In genomic region chr18:42654561-42654960, GRCh38 we compare ENCODE assay signal across 26 cellular contexts.
A peak's percentile ranks its signal among the peaks of the same experiment; 100 is the strongest.
DNase-seq lines count a peak whose midpoint lies in the region; ATAC-seq lines count a peak whose summit lies in the region.
"Had no signal": no experiment of that assay in that cellular context is flagged by ENCODE, and none has a peak within 500 bp of the region (broad histone marks: within the 10 kb centered on the region; RNA-seq: fewer than 3 reads in every experiment).

No MANE protein-coding gene starts in this region.

- H3K4me1 Mint-ChIP-seq in activated naive CD8-positive, alpha-beta T cell treated with anti-CD3 and anti-CD28 coated beads for 36 hours: no peaks in the 10 kb centered on the region
- H3K4me1 Mint-ChIP-seq: activated CD4-positive, alpha-beta T cell treated with anti-CD3 and anti-CD28 coated beads for 36 hours; activated naive CD4-positive, alpha-beta T cell treated with anti-CD3 and anti-CD28 coated beads, Interleukin-2, amount 50 U/mL, for 24 hours had no signal

- H3K4me3 Mint-ChIP-seq in activated naive CD8-positive, alpha-beta T cell treated with anti-CD3 and anti-CD28 coated beads for 36 hours: no peak overlapping the region
- H3K4me3 Mint-ChIP-seq: activated CD4-positive, alpha-beta T cell treated with anti-CD3 and anti-CD28 coated beads for 36 hours; activated naive CD4-positive, alpha-beta T cell treated with anti-CD3 and anti-CD28 coated beads, Interleukin-2, amount 50 U/mL, for 24 hours; activated T-cell treated with anti-CD3 and anti-CD28 coated beads, Interleukin-2, amount 50 U/mL, for 72 hours; CD4-positive, alpha-beta T cell had no signal

- peaks cover 5% of the 10 kb centered on the region for H3K9me3 Mint-ChIP-seq in activated naive CD8-positive, alpha-beta T cell treated with anti-CD3 and anti-CD28 coated beads for 36 hours

- no peaks in the 10 kb centered on the region for H3K27me3 Mint-ChIP-seq in activated naive CD8-positive, alpha-beta T cell treated with anti-CD3 and anti-CD28 coated beads for 36 hours
- H3K27me3 Mint-ChIP-seq: activated CD4-positive, alpha-beta T cell treated with anti-CD3 and anti-CD28 coated beads for 36 hours; activated naive CD4-positive, alpha-beta T cell treated with anti-CD3 and anti-CD28 coated beads, Interleukin-2, amount 50 U/mL, for 24 hours; CD4-positive, alpha-beta T cell had no signal

- DNase-seq in GF-D8 (lab: John Stamatoyannopoulos, UW): peak; percentile 29
- DNase-seq in MV-4-11 (lab: John Stamatoyannopoulos, UW): peak; percentile 88
- DNase-seq in SKM-1 treated with dmso at 0.1 percent for 144 hours (lab: John Stamatoyannopoulos, UW; ENCODE audit: unreplicated experiment): peak; percentile 59
- DNase-seq in foreskin melanocyte: peak; percentile 50
- no peak for DNase-seq in activated naive CD8-positive, alpha-beta T cell treated with anti-CD3 and anti-CD28 coated beads for 36 hours
- no peak for DNase-seq in HuH-7.5 (ENCODE audit: low spot score)
- DNase-seq: activated CD4-positive, alpha-beta T cell treated with anti-CD3 and anti-CD28 coated beads for 36 hours; activated CD8-positive, alpha-beta memory T cell treated with anti-CD3 and anti-CD28 coated beads for 24 hours; activated T-cell treated with anti-CD3 and anti-CD28 coated beads, Interleukin-2, amount 50 U/mL, for 72 hours; CD4-positive, alpha-beta T cell; DMS79; islet precursor cell; NCI-H1694; NCI-H2171 treated with DMSO at 0.1 percent for 48 hours; NCI-H748 treated with DMSO at 0.1 percent for 48 hours; PC-9; SIG-M5; spleen; stimulated activated CD4-positive, alpha-beta T cell treated with anti-CD3 and anti-CD28 coated beads, Interleukin-4, amount 100 ng/mL, for 1 hour; stimulated activated naive CD4-positive, alpha-beta T cell; testis; uterus had no signal

- ATAC-seq in HG03196 (IDR thresholded peaks at IDR 0.05; ENCODE audit: unreplicated experiment): no peak
- no peak for ATAC-seq in GM19324 (IDR thresholded peaks at IDR 0.05; ENCODE audit: low FRiP score, unreplicated experiment)
- ATAC-seq: activated CD4-positive, alpha-beta T cell treated with anti-CD3 and anti-CD28 coated beads for 36 hours; activated T-cell treated with anti-CD3 and anti-CD28 coated beads, Interleukin-2, amount 50 U/mL, for 72 hours; GM12878 had no signal

- H3K27ac Mint-ChIP-seq in activated naive CD8-positive, alpha-beta T cell treated with anti-CD3 and anti-CD28 coated beads for 36 hours: no peak overlapping the region
- H3K27ac Mint-ChIP-seq: activated CD4-positive, alpha-beta T cell treated with anti-CD3 and anti-CD28 coated beads for 36 hours; activated naive CD4-positive, alpha-beta T cell treated with anti-CD3 and anti-CD28 coated beads, Interleukin-2, amount 50 U/mL, for 24 hours; activated T-cell treated with anti-CD3 and anti-CD28 coated beads, Interleukin-2, amount 50 U/mL, for 72 hours; CD4-positive, alpha-beta T cell had no signal

- no peaks in the 10 kb centered on the region for H3K36me3 Mint-ChIP-seq in activated naive CD8-positive, alpha-beta T cell treated with anti-CD3 and anti-CD28 coated beads for 36 hours
- H3K36me3 Mint-ChIP-seq: activated naive CD4-positive, alpha-beta T cell treated with anti-CD3 and anti-CD28 coated beads, Interleukin-2, amount 50 U/mL, for 24 hours had no signal

Comparison
In these comparisons a context has a peak if more than half of its experiments do, and no peak if none do; other contexts are left out.
1. DNase-seq: peak in GF-D8 (single experiment), MV-4-11 (single experiment), SKM-1 treated with dmso at 0.1 percent for 144 hours (single experiment) and foreskin melanocyte (single experiment); none in activated naive CD8-positive, alpha-beta T cell treated with anti-CD3 and anti-CD28 coated beads for 36 hours (single experiment) and HuH-7.5 (single experiment).